In the genomic region with DNA sequence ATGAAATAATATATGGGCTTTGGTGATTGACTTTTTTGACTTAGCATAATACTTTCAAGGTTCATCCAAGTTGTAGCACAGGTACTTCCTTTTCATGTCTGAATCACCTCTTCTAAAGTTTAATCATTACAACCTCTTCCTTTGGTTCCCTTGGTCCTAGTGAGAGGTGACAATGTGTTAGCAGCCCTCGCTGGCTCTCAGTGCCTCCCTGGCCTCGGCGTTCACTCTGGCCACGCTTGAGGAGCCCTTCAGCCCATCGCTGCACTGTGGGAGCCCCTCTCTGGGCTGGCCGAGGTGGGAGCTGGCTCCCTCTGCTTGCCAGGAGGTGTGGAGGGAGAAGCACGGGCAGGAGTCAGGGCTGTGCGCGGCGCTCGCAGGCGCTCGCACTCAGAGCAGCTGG, we compare ENCODE assay signal across 20 cellular contexts. TPM values are rescaled to one million over a fixed set of nuclear protein-coding genes. Genes with fewer than 3 reads are reported as not detected.
DNase-seq lines count a peak whose midpoint lies in the region; ATAC-seq lines count a peak whose summit lies in the region.
"Had no signal": no experiment of that assay in that cellular context is flagged by ENCODE, and none has a peak within 500 bp of the region (broad histone marks: within the 10 kb centered on the region; RNA-seq: fewer than 3 reads in every experiment).

No MANE protein-coding gene starts in this region.

- H3K36me3 Mint-ChIP-seq in activated CD4-positive, alpha-beta T cell treated with anti-CD3 and anti-CD28 coated beads for 36 hours (ENCODE audit: low read depth) = peaks cover 9% of the 10 kb centered on the region
- H3K36me3 Mint-ChIP-seq in activated naive CD4-positive, alpha-beta T cell treated with anti-CD3 and anti-CD28 coated beads, Interleukin-2, amount 50 U/mL, for 24 hours = peaks cover 2% of the 10 kb centered on the region
- peaks cover 20% of the 10 kb centered on the region for H3K36me3 Mint-ChIP-seq in activated naive CD4-positive, alpha-beta T cell treated with anti-CD3 and anti-CD28 coated beads, Interleukin-2, amount 10 ng/mL, durations not matched to agents 7 days and 5 days
- no peaks in the 10 kb centered on the region for H3K36me3 Mint-ChIP-seq in activated T-helper 17 cell treated with anti-CD3 and anti-CD28 coated beads, Interleukin-2, amount 50 U/mL, for 72 hours (ENCODE audit: low read depth)
- peaks cover 0 to 5% (median 2%) of the 10 kb centered on the region in 3 donors for H3K36me3 Mint-ChIP-seq in naive thymus-derived CD8-positive, alpha-beta T cell

- peaks cover 1% of the 10 kb centered on the region for H3K9me3 Mint-ChIP-seq in activated CD4-positive, alpha-beta T cell treated with anti-CD3 and anti-CD28 coated beads for 36 hours (ENCODE audit: low read depth)
- H3K9me3 Mint-ChIP-seq in activated naive CD4-positive, alpha-beta T cell treated with anti-CD3 and anti-CD28 coated beads, Interleukin-2, amount 50 U/mL, for 24 hours = no peaks in the 10 kb centered on the region
- peaks cover 4% of the 10 kb centered on the region for H3K9me3 Mint-ChIP-seq in activated naive CD4-positive, alpha-beta T cell treated with anti-CD3 and anti-CD28 coated beads, Interleukin-2, amount 10 ng/mL, durations not matched to agents 7 days and 5 days
- H3K9me3 Mint-ChIP-seq in activated T-helper 17 cell treated with anti-CD3 and anti-CD28 coated beads, Interleukin-2, amount 50 U/mL, for 72 hours = no peaks in the 10 kb centered on the region
- peaks cover 0 to 2% (median 0%) of the 10 kb centered on the region in 9 donors for H3K9me3 Mint-ChIP-seq in naive thymus-derived CD8-positive, alpha-beta T cell

- DNase-seq in activated CD4-positive, alpha-beta T cell treated with anti-CD3 and anti-CD28 coated beads for 36 hours = no peak
- DNase-seq in activated CD4-positive, alpha-beta T cell treated with anti-CD3 and anti-CD28 coated beads, Interleukin-2, amount 50 U/mL, for 1 hour = no peak
- DNase-seq in activated naive CD4-positive, alpha-beta T cell treated with anti-CD3 and anti-CD28 coated beads, Interleukin-2, amount 10 ng/mL, durations not matched to agents 7 days and 5 days = no peak
- DNase-seq in naive thymus-derived CD8-positive, alpha-beta T cell = no peak
- no peak for DNase-seq in NCI-H146 (lab: John Stamatoyannopoulos, UW)
- DNase-seq: DMS53, KBM-7, MV-4-11, NCI-H1105 treated with DMSO at 0.1 percent for 48 hours, NCI-H1694, NCI-H2029 treated with DMSO at 0.1 percent for 48 hours, NCI-H446 treated with DMSO at 0.1 percent for 48 hours, NCI-H526, PC-9, Right ventricle myocardium superior, RPMI8226 had no signal

- H3K27ac Mint-ChIP-seq in activated CD4-positive, alpha-beta T cell treated with anti-CD3 and anti-CD28 coated beads for 36 hours = peak overlapping the region; percentile 83
- H3K27ac Mint-ChIP-seq in activated naive CD4-positive, alpha-beta T cell treated with anti-CD3 and anti-CD28 coated beads, Interleukin-2, amount 50 U/mL, for 24 hours = peak overlapping the region; percentile 96
- no peak overlapping the region for H3K27ac Mint-ChIP-seq in activated naive CD4-positive, alpha-beta T cell treated with anti-CD3 and anti-CD28 coated beads, Interleukin-2, amount 10 ng/mL, durations not matched to agents 7 days and 5 days
- H3K27ac Mint-ChIP-seq in activated T-helper 17 cell treated with anti-CD3 and anti-CD28 coated beads, Interleukin-2, amount 50 U/mL, for 72 hours = peak overlapping the region; percentile 6
- peak overlapping the region in 9 of 10 donors; percentile 48 to 98 (median 86) for H3K27ac Mint-ChIP-seq in naive thymus-derived CD8-positive, alpha-beta T cell
- H3K27ac Mint-ChIP-seq: B cell had no signal

- CTCF ChIA-PET in activated CD4-positive, alpha-beta T cell treated with anti-CD3 and anti-CD28 coated beads for 36 hours (lab: Charles Lee) = interaction anchor here (0.9 to 1.3 kb wide), 2 partner anchors 37 to 59 kb away, joined by 3 to 4 read pairs; no protein-coding TSS in a partner anchor
- CTCF ChIA-PET in activated naive CD4-positive, alpha-beta T cell treated with anti-CD3 and anti-CD28 coated beads, Interleukin-2, amount 10 ng/mL, durations not matched to agents 7 days and 5 days (lab: Charles Lee) = interaction anchor here (1.0 to 1.7 kb wide), 3 partner anchors 12 to 99 kb away, joined by 3 to 6 read pairs (median 6); partner anchors contain the start of genes NIPAL3 and RCAN3

- no peak for ATAC-seq in activated CD4-positive, alpha-beta T cell treated with anti-CD3 and anti-CD28 coated beads for 36 hours
- no peak for ATAC-seq in activated T-helper 17 cell treated with anti-CD3 and anti-CD28 coated beads, Interleukin-2, amount 50 U/mL, for 72 hours (replicated peaks)
- ATAC-seq in naive thymus-derived CD8-positive, alpha-beta T cell = no peak
- ATAC-seq in HG02973 (IDR thresholded peaks at IDR 0.05; ENCODE audit: unreplicated experiment) = no peak

- POLR2A ChIA-PET in activated CD4-positive, alpha-beta T cell treated with anti-CD3 and anti-CD28 coated beads for 36 hours (lab: Charles Lee) = interaction anchor here (0.6 to 0.7 kb wide), 3 partner anchors 8 to 431 kb away, joined by 3 to 7 read pairs (median 3); no protein-coding TSS in a partner anchor
- POLR2A ChIA-PET in naive thymus-derived CD8-positive, alpha-beta T cell (lab: Charles Lee) = interaction anchor here (0.8 to 27.9 kb wide), 4 partner anchors 7 to 35 kb away, joined by 3 to 930 read pairs (median 11); partner anchors contain the start of gene RCAN3

- no peak overlapping the region for H3K4me3 Mint-ChIP-seq in activated CD4-positive, alpha-beta T cell treated with anti-CD3 and anti-CD28 coated beads for 36 hours
- no peak overlapping the region for H3K4me3 Mint-ChIP-seq in activated naive CD4-positive, alpha-beta T cell treated with anti-CD3 and anti-CD28 coated beads, Interleukin-2, amount 50 U/mL, for 24 hours
- no peak overlapping the region for H3K4me3 Mint-ChIP-seq in activated naive CD4-positive, alpha-beta T cell treated with anti-CD3 and anti-CD28 coated beads, Interleukin-2, amount 10 ng/mL, durations not matched to agents 7 days and 5 days
- peak overlapping the region; percentile 74 for H3K4me3 Mint-ChIP-seq in activated T-helper 17 cell treated with anti-CD3 and anti-CD28 coated beads, Interleukin-2, amount 50 U/mL, for 72 hours
- no peak overlapping the region for H3K4me3 Mint-ChIP-seq in naive thymus-derived CD8-positive, alpha-beta T cell
- H3K4me3 Mint-ChIP-seq: B cell had no signal

- H3K4me1 Mint-ChIP-seq in activated CD4-positive, alpha-beta T cell treated with anti-CD3 and anti-CD28 coated beads for 36 hours = peaks cover 63% of the 10 kb centered on the region
- H3K4me1 Mint-ChIP-seq in activated naive CD4-positive, alpha-beta T cell treated with anti-CD3 and anti-CD28 coated beads, Interleukin-2, amount 50 U/mL, for 24 hours = peaks cover 54% of the 10 kb centered on the region
- peaks cover 63% of the 10 kb centered on the region for H3K4me1 Mint-ChIP-seq in activated naive CD4-positive, alpha-beta T cell treated with anti-CD3 and anti-CD28 coated beads, Interleukin-2, amount 10 ng/mL, durations not matched to agents 7 days and 5 days
- H3K4me1 Mint-ChIP-seq in activated T-helper 17 cell treated with anti-CD3 and anti-CD28 coated beads, Interleukin-2, amount 50 U/mL, for 72 hours = peaks cover 23% of the 10 kb centered on the region
- peaks cover 22 to 69% (median 51%) of the 10 kb centered on the region in 4 donors for H3K4me1 Mint-ChIP-seq in naive thymus-derived CD8-positive, alpha-beta T cell

- intact Hi-C loops in activated CD4-positive, alpha-beta T cell treated with anti-CD3 and anti-CD28 coated beads for 36 hours (cut with DNase I, micrococcal nuclease) = loop anchor here (2.0 to 10.0 kb wide), 5 partner anchors 13 to 535 kb away; partner anchors contain the start of genes RCAN3 (in 1 of the 2) and SRRM1 (in 1 of the 2)

- no peaks in the 10 kb centered on the region for H3K27me3 Mint-ChIP-seq in activated CD4-positive, alpha-beta T cell treated with anti-CD3 and anti-CD28 coated beads for 36 hours
- H3K27me3 Mint-ChIP-seq in activated naive CD4-positive, alpha-beta T cell treated with anti-CD3 and anti-CD28 coated beads, Interleukin-2, amount 50 U/mL, for 24 hours = no peaks in the 10 kb centered on the region
- no peaks in the 10 kb centered on the region for H3K27me3 Mint-ChIP-seq in activated naive CD4-positive, alpha-beta T cell treated with anti-CD3 and anti-CD28 coated beads, Interleukin-2, amount 10 ng/mL, durations not matched to agents 7 days and 5 days
- no peaks in the 10 kb centered on the region for H3K27me3 Mint-ChIP-seq in activated T-helper 17 cell treated with anti-CD3 and anti-CD28 coated beads, Interleukin-2, amount 50 U/mL, for 72 hours
- no peaks in the 10 kb centered on the region for H3K27me3 Mint-ChIP-seq in naive thymus-derived CD8-positive, alpha-beta T cell
- H3K27me3 Mint-ChIP-seq: B cell had no signal

RNA-seq across cellular contexts. Expression of gene RCAN3, which starts 13.0 kb away (rescaled TPM):
- total RNA-seq in activated CD4-positive, alpha-beta T cell treated with anti-CD3 and anti-CD28 coated beads for 36 hours = 10 to 100 TPM; 62.3 to 67.5 TPM
- total RNA-seq in activated T-helper 17 cell treated with anti-CD3 and anti-CD28 coated beads, Interleukin-2, amount 50 U/mL, for 72 hours = 10 to 100 TPM; 38.6 to 54.6 TPM
- total RNA-seq in naive thymus-derived CD8-positive, alpha-beta T cell = 100 to 1,000 TPM; 212 to 217 TPM
- polyA plus RNA-seq in naive thymus-derived CD8-positive, alpha-beta T cell = 100 to 1,000 TPM; 103 to 152 (median 150) TPM
